In the genomic region with DNA sequence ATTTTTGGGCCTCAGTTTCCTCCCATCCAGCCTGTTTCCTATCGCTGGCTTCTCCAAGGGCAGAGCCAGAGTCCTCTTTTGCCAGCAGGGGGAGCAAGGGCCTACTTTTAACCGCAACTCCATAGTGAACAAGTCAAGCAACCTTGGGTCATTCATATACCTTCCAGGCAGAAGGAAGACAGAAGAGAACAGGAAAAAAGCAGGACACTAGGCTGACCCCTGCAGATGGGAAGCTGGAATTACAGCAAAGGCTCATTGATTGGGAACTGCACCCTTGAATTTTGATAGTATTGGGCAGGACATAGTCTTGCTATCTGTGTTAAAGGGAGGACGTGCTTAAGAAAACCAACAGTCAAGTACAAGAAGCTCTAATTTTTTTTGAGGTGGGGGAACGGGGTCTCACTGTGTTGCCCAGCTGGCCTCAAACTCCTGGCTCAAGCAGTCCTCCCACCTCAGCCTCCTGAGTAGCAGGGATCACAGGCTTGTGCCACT, we compare ENCODE assay signal across 8 cellular contexts. TPM values are rescaled to one million over a fixed set of nuclear protein-coding genes. Genes with fewer than 3 reads are reported as not detected.
DNase-seq lines count a peak whose midpoint lies in the region; ATAC-seq and TF ChIP-seq lines count a peak whose summit lies in the region.

No MANE protein-coding gene starts in this region.

- H3K36me3 ChIP-seq in muscle layer of colon (ENCODE audit: insufficient read depth, low read length) (peaks cover 41% of the 10 kb centered on the region), stomach smooth muscle (ENCODE audit: control insufficient read depth in 2 of 2, insufficient read depth in 2 of 2, low read length in 2 of 2) (peaks cover 20 to 30% of the 10 kb centered on the region in 2 donors)

- DNase-seq in CD1c-positive myeloid dendritic cell (ENCODE audit: extremely low spot score) = peak; percentile 69
- peak; percentile 74 for DNase-seq in HS-5 (ENCODE audit: low read depth)
- DNase-seq in NCI-H748 treated with DMSO at 0.1 percent for 48 hours (lab: John Stamatoyannopoulos, UW) = peak; percentile 94
- peak; percentile 58 for DNase-seq in activated CD4-positive, alpha-beta memory T cell treated with anti-CD3 and anti-CD28 coated beads, Interleukin-2, amount 10 ng/mL, durations not matched to agents 7 days and 5 days
- peak; percentile 85 for DNase-seq in endothelial cell (ENCODE audit: low spot score)

- no peak for ATAC-seq in HG03521 (IDR thresholded peaks at IDR 0.05; ENCODE audit: unreplicated experiment)

- no peaks in the 10 kb centered on the region for H3K36me3 Mint-ChIP-seq in activated CD4-positive, alpha-beta memory T cell treated with anti-CD3 and anti-CD28 coated beads, Interleukin-2, amount 10 ng/mL, durations not matched to agents 7 days and 5 days (ENCODE audit: low read depth)
- peaks cover 12% of the 10 kb centered on the region for H3K36me3 Mint-ChIP-seq in endothelial cell (ENCODE audit: low read depth, unreplicated experiment)

- H3K9ac ChIP-seq in muscle layer of colon (ENCODE audit: low read length) = no peak overlapping the region
- no peak overlapping the region for H3K9ac ChIP-seq in stomach smooth muscle (ENCODE audit: low read length in 2 of 2)

- H3K4me1 ChIP-seq in muscle layer of colon (ENCODE audit: insufficient read depth, low read length) (peaks cover 76% of the 10 kb centered on the region), stomach smooth muscle (ENCODE audit: control insufficient read depth, insufficient read depth, low read length) (peaks cover 65% of the 10 kb centered on the region)

- no peak overlapping the region for H3K4me3 Mint-ChIP-seq in activated CD4-positive, alpha-beta memory T cell treated with anti-CD3 and anti-CD28 coated beads, Interleukin-2, amount 10 ng/mL, durations not matched to agents 7 days and 5 days
- no peak overlapping the region for H3K4me3 Mint-ChIP-seq in endothelial cell (ENCODE audit: unreplicated experiment)

- CTCF ChIA-PET in activated CD4-positive, alpha-beta memory T cell treated with anti-CD3 and anti-CD28 coated beads, Interleukin-2, amount 10 ng/mL, durations not matched to agents 7 days and 5 days (lab: Charles Lee) = interaction anchor here (0.8 to 5.6 kb wide), 16 partner anchors 10 to 180 kb away, joined by 3 to 44 read pairs (median 4); partner anchors contain the start of gene EXOSC2

- H3K9me3 ChIP-seq in muscle layer of colon (ENCODE audit: low read length) = no peaks in the 10 kb centered on the region
- H3K9me3 ChIP-seq in stomach smooth muscle (ENCODE audit: control insufficient read depth in 2 of 2, low read length in 2 of 2) = no peaks in the 10 kb centered on the region

- no peak overlapping the region for H3K4me3 ChIP-seq in muscle layer of colon (ENCODE audit: low read depth in 1 of 2, low read length in 2 of 2)
- no peak overlapping the region for H3K4me3 ChIP-seq in stomach smooth muscle (ENCODE audit: low read length in 2 of 2)

- H3K27ac ChIP-seq in muscle layer of colon (ENCODE audit: low read depth, low read length) (peak overlapping the region; percentile 38), stomach smooth muscle (ENCODE audit: low read length) (peak overlapping the region; percentile 31)

- TF ChIP-seq CTCF in endothelial cell (IDR thresholded peaks at IDR 0.05; ENCODE audit: unreplicated experiment) = peak; percentile 93

- H3K4me1 Mint-ChIP-seq in activated CD4-positive, alpha-beta memory T cell treated with anti-CD3 and anti-CD28 coated beads, Interleukin-2, amount 10 ng/mL, durations not matched to agents 7 days and 5 days = no peaks in the 10 kb centered on the region
- H3K4me1 Mint-ChIP-seq in endothelial cell (ENCODE audit: unreplicated experiment) = peaks cover 15% of the 10 kb centered on the region

- POLR2A ChIA-PET in activated CD4-positive, alpha-beta memory T cell treated with anti-CD3 and anti-CD28 coated beads, Interleukin-2, amount 10 ng/mL, durations not matched to agents 7 days and 5 days (lab: Charles Lee) = interaction anchor here (0.5 kb wide), 1 partner anchor 410 kb away, joined by 3 read pairs; no protein-coding TSS in a partner anchor

- H3K27ac Mint-ChIP-seq in activated CD4-positive, alpha-beta memory T cell treated with anti-CD3 and anti-CD28 coated beads, Interleukin-2, amount 10 ng/mL, durations not matched to agents 7 days and 5 days = no peak overlapping the region
- H3K27ac Mint-ChIP-seq in endothelial cell (ENCODE audit: unreplicated experiment) = no peak overlapping the region

- H3K9me3 Mint-ChIP-seq in activated CD4-positive, alpha-beta memory T cell treated with anti-CD3 and anti-CD28 coated beads, Interleukin-2, amount 10 ng/mL, durations not matched to agents 7 days and 5 days = no peaks in the 10 kb centered on the region
- H3K9me3 Mint-ChIP-seq in endothelial cell (ENCODE audit: unreplicated experiment) = no peaks in the 10 kb centered on the region

- H3K27me3 ChIP-seq in muscle layer of colon (ENCODE audit: control insufficient read depth in 1 of 2, insufficient read depth in 2 of 2, low read length in 2 of 2) (no peaks in the 10 kb centered on the region), stomach smooth muscle (ENCODE audit: control insufficient read depth in 1 of 2, insufficient read depth in 2 of 2, low read length in 2 of 2) (no peaks in the 10 kb centered on the region)

- no peaks in the 10 kb centered on the region for H3K27me3 Mint-ChIP-seq in activated CD4-positive, alpha-beta memory T cell treated with anti-CD3 and anti-CD28 coated beads, Interleukin-2, amount 10 ng/mL, durations not matched to agents 7 days and 5 days
- H3K27me3 Mint-ChIP-seq in endothelial cell (ENCODE audit: unreplicated experiment) = peaks cover 3% of the 10 kb centered on the region

RNA-seq across cellular contexts. Expression of gene QRFP, which starts 30.1 kb away (rescaled TPM):
- not detected for total RNA-seq in activated CD4-positive, alpha-beta memory T cell treated with anti-CD3 and anti-CD28 coated beads, Interleukin-2, amount 10 ng/mL, durations not matched to agents 7 days and 5 days
- total RNA-seq in endothelial cell (ENCODE audit: unreplicated experiment) = not detected

RNA-seq across cellular contexts. Expression of gene ABL1, which starts 31.5 kb away (rescaled TPM):
- total RNA-seq in activated CD4-positive, alpha-beta memory T cell treated with anti-CD3 and anti-CD28 coated beads, Interleukin-2, amount 10 ng/mL, durations not matched to agents 7 days and 5 days = 10 to 100 TPM; 30.8 to 31.4 TPM
- 121 TPM for total RNA-seq in endothelial cell (ENCODE audit: unreplicated experiment)
